ENCODE assay signal across 12 cellular contexts in genomic region chr19:57812201-57812600, GRCh38. TPM values are rescaled to one million over a fixed set of nuclear protein-coding genes. Genes with fewer than 3 reads are reported as not detected.
DNase-seq lines count a peak whose midpoint lies in the region; ATAC-seq and TF ChIP-seq lines count a peak whose summit lies in the region.
"Had no signal": no experiment of that assay in that cellular context is flagged by ENCODE, and none has a peak within 500 bp of the region (broad histone marks: within the 10 kb centered on the region; RNA-seq: fewer than 3 reads in every experiment).

No MANE protein-coding gene starts in this region.

- no peaks in the 10 kb centered on the region for H3K27me3 Mint-ChIP-seq in activated T-cell treated with anti-CD3 and anti-CD28 coated beads, Interleukin-2, amount 50 U/mL, for 4 hours (ENCODE audit: low read depth)
- peaks cover 3% of the 10 kb centered on the region for H3K27me3 Mint-ChIP-seq in brain
- no peaks in the 10 kb centered on the region for H3K27me3 Mint-ChIP-seq in effector memory CD8-positive, alpha-beta T cell

- H3K27ac ChIP-seq in Karpas-422 (ENCODE audit: low read length) = peak overlapping the region; percentile 61
- H3K27ac ChIP-seq in transverse colon = peak overlapping the region; percentile 11 to 56 (median 42)
- H3K27ac ChIP-seq: right atrium auricular region had no signal

- H3K27me3 ChIP-seq in Karpas-422 (ENCODE audit: low read length) (no peaks in the 10 kb centered on the region), transverse colon (no peaks in the 10 kb centered on the region)
- H3K27me3 ChIP-seq: right atrium auricular region had no signal

- no peak for TF ChIP-seq EP300 in transverse colon (IDR thresholded peaks at IDR 0.05; ENCODE audit: low read depth)

- peaks cover 26% of the 10 kb centered on the region for H3K4me1 ChIP-seq in Karpas-422 (ENCODE audit: low read length)
- peaks cover 4 to 40% (median 27%) of the 10 kb centered on the region in 4 donors for H3K4me1 ChIP-seq in transverse colon

- no peaks in the 10 kb centered on the region for H3K9me3 Mint-ChIP-seq in activated T-cell treated with anti-CD3 and anti-CD28 coated beads, Interleukin-2, amount 50 U/mL, for 4 hours
- no peaks in the 10 kb centered on the region for H3K9me3 Mint-ChIP-seq in brain
- H3K9me3 Mint-ChIP-seq in effector memory CD8-positive, alpha-beta T cell = no peaks in the 10 kb centered on the region

- H3K4me2 ChIP-seq in Karpas-422 (ENCODE audit: low read depth, low read length, poor library complexity, severe bottlenecking) = peak overlapping the region; percentile 93

- H2AFZ ChIP-seq in Karpas-422 (ENCODE audit: low read length) = no peak overlapping the region

- H3K9me3 ChIP-seq in Karpas-422 (ENCODE audit: low read length) (no peaks in the 10 kb centered on the region), transverse colon (no peaks in the 10 kb centered on the region)
- H3K9me3 ChIP-seq: right atrium auricular region had no signal

- H3K79me2 ChIP-seq in Karpas-422 (ENCODE audit: low read length) = peaks cover 59% of the 10 kb centered on the region

- H3K36me3 ChIP-seq in Karpas-422 (ENCODE audit: insufficient read depth, low read length) = peaks cover 38% of the 10 kb centered on the region
- H3K36me3 ChIP-seq in transverse colon = peaks cover 0 to 25% (median 9%) of the 10 kb centered on the region in 4 donors

- intact Hi-C loops in transverse colon (cut with DNase I; ENCODE audit: low total_unique reads) = no loop called here

- peaks cover 22% of the 10 kb centered on the region for H3K36me3 Mint-ChIP-seq in activated T-cell treated with anti-CD3 and anti-CD28 coated beads, Interleukin-2, amount 50 U/mL, for 4 hours (ENCODE audit: insufficient read depth)
- H3K36me3 Mint-ChIP-seq in brain = peaks cover 39% of the 10 kb centered on the region
- H3K36me3 Mint-ChIP-seq in effector memory CD8-positive, alpha-beta T cell (ENCODE audit: insufficient read depth) = peaks cover 24% of the 10 kb centered on the region

- in situ Hi-C loops in transverse colon (cut with MboI; ENCODE audit: low pct_ligation_motif_present in 1 of 4, low pct_unique_long_range_greater_than_20kb in 1 of 4, low sequenced_read_pairs in 3 of 4) = no loop called here

- no peaks in the 10 kb centered on the region for H4K20me1 ChIP-seq in Karpas-422 (ENCODE audit: insufficient read depth, low read depth, low read length)

- no peak for TF ChIP-seq CTCF in brain (conservative IDR thresholded peaks at IDR 0.05)
- no peak for TF ChIP-seq CTCF in transverse colon (IDR thresholded peaks at IDR 0.05)

- H3K4me3 ChIP-seq in Karpas-422 (ENCODE audit: low read length) (peak overlapping the region; percentile 25; the same call in 1 of the 2 replicates), transverse colon (no peak overlapping the region)
- H3K4me3 ChIP-seq: right atrium auricular region had no signal

- H3K27ac Mint-ChIP-seq in brain = peak overlapping the region in 2 of 5 experiments; percentile 8 to 21
- peak overlapping the region in 1 of 2 donors; percentile 56 for H3K27ac Mint-ChIP-seq in effector memory CD8-positive, alpha-beta T cell

- H3K9ac ChIP-seq in Karpas-422 (ENCODE audit: low read length) = peak overlapping the region; percentile 1; the same call in 1 of the 2 replicates

- no peak for TF ChIP-seq POLR2A in transverse colon (IDR thresholded peaks at IDR 0.05)

- ATAC-seq in activated T-cell treated with anti-CD3 and anti-CD28 coated beads, Interleukin-2, amount 50 U/mL, for 4 hours = no peak
- ATAC-seq in effector memory CD8-positive, alpha-beta T cell (replicated peaks) = no peak
- no peak for ATAC-seq in SK-N-SH treated with all-trans-retinoic acid at 6 μM for 48 hours
- ATAC-seq: left colon had no signal

- H3K4me3 Mint-ChIP-seq in activated T-cell treated with anti-CD3 and anti-CD28 coated beads, Interleukin-2, amount 50 U/mL, for 4 hours = peak overlapping the region; percentile 17
- peak overlapping the region; percentile 13 to 71 (median 32) for H3K4me3 Mint-ChIP-seq in brain
- peak overlapping the region in 1 of 2 donors; percentile 7 for H3K4me3 Mint-ChIP-seq in effector memory CD8-positive, alpha-beta T cell

- no peak for DNase-seq in activated T-cell treated with anti-CD3 and anti-CD28 coated beads, Interleukin-2, amount 50 U/mL, for 4 hours
- no peak for DNase-seq in activated T-cell treated with anti-CD3 and anti-CD28 coated beads, Interleukin-2, amount 50 U/mL, for 1 hour
- DNase-seq in Karpas-422 (peak; percentile 73), transverse colon (no peak), NCI-H446 treated with DMSO at 0.1 percent for 48 hours (lab: John Stamatoyannopoulos, UW) (no peak)
- DNase-seq in effector memory CD8-positive, alpha-beta T cell = no peak
- DNase-seq: IMR-90, left colon, NCI-H446 had no signal

- WGBS in transverse colon (ENCODE audit: low coverage in 1 of 2), 2 donors = 73 to 85% methylated on average over 2 of the region's 2 CpGs

- H3K9me2 ChIP-seq in Karpas-422 (replicated peaks; ENCODE audit: insufficient read depth, low read length) = no peaks in the 10 kb centered on the region

- H3K4me1 Mint-ChIP-seq in activated T-cell treated with anti-CD3 and anti-CD28 coated beads, Interleukin-2, amount 50 U/mL, for 4 hours (ENCODE audit: low read depth) = peaks cover 47% of the 10 kb centered on the region
- H3K4me1 Mint-ChIP-seq in brain = peaks cover 47% of the 10 kb centered on the region
- H3K4me1 Mint-ChIP-seq in effector memory CD8-positive, alpha-beta T cell (ENCODE audit: low read depth in 2 of 2) = peaks cover 29 to 32% of the 10 kb centered on the region in 2 donors

TF ChIP-seq in SK-N-SH treated with all-trans-retinoic acid at 6 μM for 48 hours, 23 proteins besides CTCF, POLR2A, EP300 and RAD21:
- TF ChIP-seq OSR1 (CRISPR knock-in tag; IDR thresholded peaks at IDR 0.05) (no peak), PPARA (CRISPR knock-in tag; IDR thresholded peaks at IDR 0.05; ENCODE audit: borderline replicate concordance) (no peak), ESRRG (CRISPR knock-in tag; IDR thresholded peaks at IDR 0.05) (no peak), ARNTL (CRISPR knock-in tag; IDR thresholded peaks at IDR 0.05; ENCODE audit: borderline replicate concordance, low read depth) (no peak)

RNA-seq across cellular contexts. Expression of gene ZNF552, which starts 2.5 kb away (rescaled TPM):
- total RNA-seq in activated T-cell treated with anti-CD3 and anti-CD28 coated beads, Interleukin-2, amount 50 U/mL, for 4 hours = 1 to 10 TPM; 6.4 to 7.9 (median 6.6) TPM
- total RNA-seq in Karpas-422 (2014; rRNA removed; shearing (Covaris generic); ENCODE audit: low replicate concordance) = 17.7 and 20.3 TPM in 2 replicates
- polyA plus RNA-seq in brain (ENCODE audit: insufficient read depth, low read depth, low replicate concordance) = 1.1 TPM
- total RNA-seq in transverse colon = 100 to 1,000 TPM in 1 of 4 donors, 10 to 100 TPM in 3; 41.2 to 145 (median 68.8) TPM

RNA-seq across cellular contexts. Expression of gene ZNF587B, which starts 17.9 kb away (rescaled TPM):
- 10 to 100 TPM; 22.6 to 29.1 (median 27.9) TPM for total RNA-seq in activated T-cell treated with anti-CD3 and anti-CD28 coated beads, Interleukin-2, amount 50 U/mL, for 4 hours
- total RNA-seq in Karpas-422 (2014; rRNA removed; shearing (Covaris generic); ENCODE audit: low replicate concordance) = 16.3 and 20.1 TPM in 2 replicates
- polyA plus RNA-seq in brain (ENCODE audit: insufficient read depth, low read depth, low replicate concordance) = 0.59 TPM
- total RNA-seq in transverse colon = 10 to 100 TPM; 16.1 to 34.4 (median 22.0) TPM

RNA-seq across cellular contexts. Expression of gene ZNF587, which starts 37.5 kb away (rescaled TPM):
- total RNA-seq in activated T-cell treated with anti-CD3 and anti-CD28 coated beads, Interleukin-2, amount 50 U/mL, for 4 hours = 10 to 100 TPM; 17.9 to 22.1 (median 20.8) TPM
- total RNA-seq in Karpas-422 (2014; rRNA removed; shearing (Covaris generic); ENCODE audit: low replicate concordance) = 22.2 and 36.4 TPM in 2 replicates
- 4.5 TPM for polyA plus RNA-seq in brain (ENCODE audit: insufficient read depth, low read depth, low replicate concordance)
- total RNA-seq in transverse colon = 10 to 100 TPM; 22.4 to 61.0 (median 44.8) TPM

RNA-seq across cellular contexts. Expression of gene ZNF586, which starts 42.7 kb away (rescaled TPM):
- total RNA-seq in activated T-cell treated with anti-CD3 and anti-CD28 coated beads, Interleukin-2, amount 50 U/mL, for 4 hours = 10 to 100 TPM; 14.7 to 17.6 (median 15.5) TPM
- 33.7 and 35.9 TPM in 2 replicates for total RNA-seq in Karpas-422 (2014; rRNA removed; shearing (Covaris generic); ENCODE audit: low replicate concordance)
- polyA plus RNA-seq in brain (ENCODE audit: insufficient read depth, low read depth, low replicate concordance) = 4.4 TPM
- total RNA-seq in transverse colon = 10 to 100 TPM; 20.8 to 79.2 (median 27.3) TPM
